In genomic region chr10:36423821-36424248, GRCh38 we compare ENCODE assay signal across 31 cellular contexts.
DNase-seq lines count a peak whose midpoint lies in the region; ATAC-seq, FAIRE-seq and TF ChIP-seq lines count a peak whose summit lies in the region.
"Had no signal": no experiment of that assay in that cellular context is flagged by ENCODE, and none has a peak within 500 bp of the region (broad histone marks: within the 10 kb centered on the region; RNA-seq: fewer than 3 reads in every experiment).

No MANE protein-coding gene starts in this region.

- H3K27ac Mint-ChIP-seq in brain: peak overlapping the region in 3 of 5 experiments; percentile 8 to 52 (median 38)
- H3K27ac Mint-ChIP-seq: activated naive CD8-positive, alpha-beta T cell treated with anti-CD3 and anti-CD28 coated beads, Interleukin-2, amount 50 U/mL, for 24 hours; B cell; CD8-positive, alpha-beta T cell; immature natural killer cell; T-cell had no signal

- no peaks in the 10 kb centered on the region for H3K36me3 Mint-ChIP-seq in brain
- H3K36me3 Mint-ChIP-seq: CD8-positive, alpha-beta T cell; immature natural killer cell; T-cell had no signal

- no peak for TF ChIP-seq POLR2A in H54 (IDR thresholded peaks at IDR 0.05; ENCODE audit: low read depth, low read length)

- no peak for TF ChIP-seq CTCF in brain (conservative IDR thresholded peaks at IDR 0.05)

- peak; percentile 38 for FAIRE-seq in H54 (lab: Jason Lieb, UNC)
- FAIRE-seq: endometrium, GM12878, H1 had no signal

- H3K9me3 Mint-ChIP-seq in brain: peaks cover 0 to 8% (median 3%) of the 10 kb centered on the region in 5 experiments
- H3K9me3 Mint-ChIP-seq: activated naive CD8-positive, alpha-beta T cell treated with anti-CD3 and anti-CD28 coated beads, Interleukin-2, amount 50 U/mL, for 24 hours had no signal

- no peak overlapping the region for H3K4me3 Mint-ChIP-seq in brain
- H3K4me3 Mint-ChIP-seq: activated naive CD8-positive, alpha-beta T cell treated with anti-CD3 and anti-CD28 coated beads, Interleukin-2, amount 50 U/mL, for 24 hours; B cell; CD8-positive, alpha-beta T cell; immature natural killer cell; T-cell had no signal

- no peak for ATAC-seq in HG02623 (IDR thresholded peaks at IDR 0.05; ENCODE audit: unreplicated experiment)
- ATAC-seq: activated CD4-positive, CD25-positive, alpha-beta regulatory T cell treated with anti-CD3 and anti-CD28 coated beads, Interleukin-2, amount 50 U/mL, for 24 hours; activated naive CD8-positive, alpha-beta T cell treated with anti-CD3 and anti-CD28 coated beads, Interleukin-2, amount 50 U/mL, for 24 hours; CD8-positive, alpha-beta T cell; GM12878; right lobe of liver; T-cell had no signal

- peak; percentile 63 for DNase-seq in A172 (ENCODE audit: low spot score)
- no peak for DNase-seq in H54 (ENCODE audit: insufficient read length, low spot score)
- DNase-seq in kidney tubule cell (ENCODE audit: low spot score): peak; percentile 22
- DNase-seq in stimulated activated CD8-positive, alpha-beta memory T cell treated with anti-CD3 and anti-CD28 coated beads, Interleukin-4, amount 100 ng/mL, for 48 hours: no peak
- no peak for DNase-seq in glomerular visceral epithelial cell (ENCODE audit: extremely low spot score)
- DNase-seq in C1 segment of cervical spinal cord (lab: John Stamatoyannopoulos, UW): no peak
- DNase-seq: activated CD4-positive, alpha-beta T cell treated with anti-CD3 and anti-CD28 coated beads, Interleukin-2, amount 50 U/mL, for 4 hours; activated CD8-positive, alpha-beta memory T cell treated with anti-CD3 and anti-CD28 coated beads, Interleukin-2, amount 50 U/mL, for 4 hours; activated naive CD4-positive, alpha-beta T cell; activated naive CD8-positive, alpha-beta T cell treated with anti-CD3 and anti-CD28 coated beads, Interleukin-2, amount 50 U/mL, for 24 hours; CD8-positive, alpha-beta T cell; cerebellar nuclear complex; immature natural killer cell; left ventricle myocardium inferior; NCI-H1417 treated with DMSO at 0.1 percent for 48 hours; NCI-H2081 treated with DMSO at 0.1 percent for 48 hours; NCI-H446; posterior cingulate gyrus; right lobe of liver; RPMI8226; stimulated activated CD4-positive, alpha-beta T cell treated with anti-CD3 and anti-CD28 coated beads, Interleukin-12 subunit alpha, Interleukin-12 subunit beta, amount 100 ng/mL, for 4 hours; stimulated activated CD4-positive, alpha-beta T cell treated with anti-CD3 and anti-CD28 coated beads, Interleukin-2, amount 100 ng/mL, for 48 hours; T-cell; thyroid gland had no signal

- peaks cover 28% of the 10 kb centered on the region for H3K4me1 Mint-ChIP-seq in brain
- H3K4me1 Mint-ChIP-seq: activated naive CD8-positive, alpha-beta T cell treated with anti-CD3 and anti-CD28 coated beads, Interleukin-2, amount 50 U/mL, for 24 hours; B cell; immature natural killer cell; T-cell had no signal

- no peaks in the 10 kb centered on the region for H3K27me3 Mint-ChIP-seq in brain
- H3K27me3 Mint-ChIP-seq: activated naive CD8-positive, alpha-beta T cell treated with anti-CD3 and anti-CD28 coated beads, Interleukin-2, amount 50 U/mL, for 24 hours; B cell; T-cell had no signal

Comparison
In these comparisons a context has a peak if more than half of its experiments do, and no peak if none do; other contexts are left out.
1. DNase-seq: peak in A172 (single experiment) and kidney tubule cell (single experiment); none in H54 (single experiment), stimulated activated CD8-positive, alpha-beta memory T cell treated with anti-CD3 and anti-CD28 coated beads, Interleukin-4, amount 100 ng/mL, for 48 hours (single experiment), glomerular visceral epithelial cell (single experiment) and C1 segment of cervical spinal cord (0 of 14).